ENCODE assay signal across 8 cellular contexts in genomic region chr10:119078422-119079179, GRCh38. TPM values are rescaled to one million over a fixed set of nuclear protein-coding genes. Genes with fewer than 3 reads are reported as not detected.
A peak's percentile ranks its signal among the peaks of the same experiment; 100 is the strongest.
DNase-seq lines count a peak whose midpoint lies in the region; ATAC-seq and TF ChIP-seq lines count a peak whose summit lies in the region.

No MANE protein-coding gene starts in this region.

- H3K27me3 ChIP-seq in AG04450 (ENCODE audit: control insufficient read depth, insufficient read depth, low read length) (no peaks in the 10 kb centered on the region), HUES6 (ENCODE audit: control insufficient read depth, insufficient read depth, low read length) (no peaks in the 10 kb centered on the region), mammary epithelial cell (ENCODE audit: insufficient read depth, low read length) (no peaks in the 10 kb centered on the region), muscle layer of duodenum (ENCODE audit: low read depth, low read length) (no peaks in the 10 kb centered on the region)

- H4K20me1 ChIP-seq in mammary epithelial cell (ENCODE audit: insufficient read depth, low read length): peaks cover 33% of the 10 kb centered on the region

- intact Hi-C loops in mammary epithelial cell (cut with micrococcal nuclease): loop anchor here (1.0 to 5.0 kb wide), 2 partner anchors 36 to 120 kb away; no protein-coding TSS in a partner anchor

- CTCF ChIA-PET in AG04450 (lab: Charles Lee) (interaction anchor here (1.3 kb wide), 1 partner anchor 26 kb away, joined by 3 read pairs; the partner anchor contains the start of gene DENND10), mammary epithelial cell (lab: Charles Lee; ENCODE audit: low non-redundant PET) (interaction anchor here (0.6 kb wide), 1 partner anchor 26 kb away, joined by 3 read pairs; no protein-coding TSS in a partner anchor)

- H3K9me3 ChIP-seq in AG04450 (ENCODE audit: control insufficient read depth, insufficient read depth, low read length) (peaks cover 6% of the 10 kb centered on the region; the same call in 1 of the 2 replicates), HUES6 (ENCODE audit: control insufficient read depth, insufficient read depth, low read depth, low read length) (no peaks in the 10 kb centered on the region), mammary epithelial cell (replicated peaks; ENCODE audit: insufficient read depth, low read length) (no peaks in the 10 kb centered on the region), muscle layer of duodenum (ENCODE audit: control insufficient read depth in 1 of 2, low read length in 2 of 2) (no peaks in the 10 kb centered on the region)

- H3K4me1 ChIP-seq in HUES6 (ENCODE audit: control insufficient read depth, insufficient read depth, low read length) (0 out of 2 replicates have a peak, but pooled peaks cover 5% of the 10 kb centered on the region), mammary epithelial cell (ENCODE audit: insufficient read depth, low read length) (peaks cover 8% of the 10 kb centered on the region), muscle layer of duodenum (ENCODE audit: control insufficient read depth in 1 of 2, insufficient read depth in 2 of 2, low read length in 2 of 2) (peaks cover 7 to 29% of the 10 kb centered on the region in 2 donors)

- no TSS peak for BruUV-seq in mammary epithelial cell (replicated peaks; lab: Mats Ljungman, UMichigan)

- ATAC-seq in GM18861 (IDR thresholded peaks at IDR 0.05; ENCODE audit: unreplicated experiment): no peak

- H3K79me2 ChIP-seq in mammary epithelial cell (ENCODE audit: insufficient read depth, low read length): peaks cover 78% of the 10 kb centered on the region

- DNase-seq in AG04450 (ENCODE audit: low read depth, low spot score): no peak
- DNase-seq in mammary epithelial cell: no peak
- no peak for DNase-seq in stimulated activated CD4-positive, alpha-beta T cell treated with anti-CD3 and anti-CD28 coated beads, Interleukin-12 subunit alpha, Interleukin-12 subunit beta, amount 100 ng/mL, for 4 hours
- no peak for DNase-seq in GM10266 (ENCODE audit: extremely low spot score)
- no peak for DNase-seq in SKM-1 treated with dmso at 0.1 percent for 144 hours (lab: John Stamatoyannopoulos, UW; ENCODE audit: unreplicated experiment)

- in situ Hi-C loops in mammary epithelial cell (cut with MboI; ENCODE audit: low sequenced_read_pairs in 2 of 2): no loop called here

- TF ChIP-seq CTCF in AG04450 (IDR thresholded peaks at IDR 0.05; ENCODE audit: low read depth, low read length): no peak
- TF ChIP-seq CTCF in mammary epithelial cell (conservative IDR thresholded peaks at IDR 0.05 in 1 of 2, IDR thresholded peaks at IDR 0.05 in 1 of 2; ENCODE audit: extremely low read depth in 1 of 2, insufficient read depth in 1 of 2, low read depth in 1 of 2, low read length in 2 of 2): no peak
- TF ChIP-seq CTCF in GM10266 (IDR thresholded peaks at IDR 0.05; ENCODE audit: control insufficient read depth, insufficient read depth, low read depth, missing control alignments): no peak

- H3K36me3 ChIP-seq in HUES6 (ENCODE audit: control insufficient read depth, insufficient read depth, low read length) (peaks cover 30% of the 10 kb centered on the region), mammary epithelial cell (ENCODE audit: insufficient read depth, low read length) (peaks cover under 1% of the 10 kb centered on the region), muscle layer of duodenum (ENCODE audit: control insufficient read depth in 1 of 2, insufficient read depth in 2 of 2, low read length in 2 of 2) (peaks cover 0 to 6% of the 10 kb centered on the region in 2 donors)

- POLR2A ChIA-PET in AG04450 (lab: Yijun Ruan, JAX): interaction anchor here (0.7 kb wide), 1 partner anchor 406 kb away, joined by 3 read pairs; no protein-coding TSS in a partner anchor

- H2AFZ ChIP-seq in mammary epithelial cell (ENCODE audit: low read depth, low read length): no peak overlapping the region

- H3K9ac ChIP-seq in HUES6 (ENCODE audit: low read length): peak overlapping the region; percentile 99
- H3K9ac ChIP-seq in mammary epithelial cell (ENCODE audit: insufficient read depth, low read length): peak overlapping the region; percentile 96

- H3K27ac ChIP-seq in AG04450 (ENCODE audit: low read depth, low read length): no peak overlapping the region
- H3K27ac ChIP-seq in HUES6 (ENCODE audit: low read depth, low read length): 0 out of 2 replicates have a peak overlapping the region, but pooled peaks have one; percentile 100
- H3K27ac ChIP-seq in mammary epithelial cell (ENCODE audit: insufficient read depth, low read depth, low read length): peak overlapping the region; percentile 93
- H3K27ac ChIP-seq in muscle layer of duodenum (ENCODE audit: low read length): peak overlapping the region; percentile 99

- H3K4me3 ChIP-seq in AG04450 (ENCODE audit: low read depth, low read length): peak overlapping the region; percentile 93
- peak overlapping the region; percentile 73 for H3K4me3 ChIP-seq in HUES6 (ENCODE audit: low read depth, low read length)
- peak overlapping the region; percentile 71 to 97 (median 85) for H3K4me3 ChIP-seq in mammary epithelial cell (replicated peaks in 1 of 3; ENCODE audit: insufficient read depth in 1 of 3, low read depth in 2 of 3, low read length in 3 of 3)
- H3K4me3 ChIP-seq in muscle layer of duodenum (ENCODE audit: low read depth in 1 of 2, low read length in 2 of 2): peak overlapping the region; percentile 79 to 93

- dilution Hi-C loops in mammary epithelial cell (cut with HindIII; ENCODE audit: low sequenced_read_pairs): no loop called here

- 11% methylated on average over 10 of the region's 10 CpGs for WGBS in mammary epithelial cell (ENCODE audit: low coverage, missing lambda C conversion rate)

- peak overlapping the region; percentile 88 for H3K4me2 ChIP-seq in mammary epithelial cell (ENCODE audit: insufficient read depth, low read depth, low read length)

RNA-seq across cellular contexts. Expression of gene EIF3A, which starts 2.0 kb away (rescaled TPM):
- polyA plus RNA-seq in AG04450 (2011; rRNA removed): 55.7 and 80.8 TPM in 2 replicates
- polyA minus RNA-seq in AG04450 (2011; rRNA and poly(A)+ RNA removed): 70.4 and 92.9 TPM in 2 replicates
- 100 to 1,000 TPM; 115 to 170 TPM for total RNA-seq in mammary epithelial cell
- polyA plus RNA-seq in mammary epithelial cell: 23.1 TPM
- 129 TPM for polyA minus RNA-seq in mammary epithelial cell

RNA-seq across cellular contexts. Expression of gene DENND10, which starts 25.3 kb away (rescaled TPM):
- polyA plus RNA-seq in AG04450 (2011; rRNA removed): 82.6 and 107 TPM in 2 replicates
- 51.8 and 70.8 TPM in 2 replicates for polyA minus RNA-seq in AG04450 (2011; rRNA and poly(A)+ RNA removed)
- 10 to 100 TPM; 39.9 to 61.3 TPM for total RNA-seq in mammary epithelial cell
- 51.5 TPM for polyA plus RNA-seq in mammary epithelial cell
- polyA minus RNA-seq in mammary epithelial cell: 57.5 TPM

RNA-seq across cellular contexts. Expression of gene NANOS1, which starts 49.1 kb away (rescaled TPM):
- polyA plus RNA-seq in AG04450 (2011; rRNA removed) (0.58 and 0.95 TPM in 2 replicates), mammary epithelial cell (2.1 TPM)
- 0.13 and 0.32 TPM in 2 replicates for polyA minus RNA-seq in AG04450 (2011; rRNA and poly(A)+ RNA removed)
- 1 to 10 TPM; 1.2 to 9.8 TPM for total RNA-seq in mammary epithelial cell
- polyA minus RNA-seq in mammary epithelial cell: not detected
